In the genomic region with DNA sequence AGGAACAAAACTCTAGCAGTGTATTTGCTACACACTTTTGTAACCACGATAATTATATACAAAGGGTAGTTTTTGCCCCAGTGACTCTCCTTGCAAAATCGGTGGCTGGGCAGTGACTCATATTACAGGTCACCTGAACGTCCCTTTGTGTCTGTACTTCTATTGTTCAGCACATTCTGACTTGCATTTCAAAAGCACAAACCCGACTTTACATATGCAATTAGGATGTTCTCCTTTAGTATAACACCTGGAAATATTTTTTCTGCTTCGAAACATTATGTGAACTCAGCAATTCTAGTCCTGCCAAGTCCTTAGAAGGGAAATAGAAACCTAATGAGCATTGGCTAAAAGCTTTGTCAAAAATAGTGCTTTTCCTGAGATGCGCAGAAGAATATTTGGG, we compare ENCODE assay signal across 13 cellular contexts. TPM values are rescaled to one million over a fixed set of nuclear protein-coding genes. Genes with fewer than 3 reads are reported as not detected.
DNase-seq lines count a peak whose midpoint lies in the region; FAIRE-seq lines count a peak whose summit lies in the region.
"Had no signal": no experiment of that assay in that cellular context is flagged by ENCODE, and none has a peak within 500 bp of the region (broad histone marks: within the 10 kb centered on the region; RNA-seq: fewer than 3 reads in every experiment).

No MANE protein-coding gene starts in this region.

- FAIRE-seq in GM19239 (lab: Jason Lieb, UNC), result no peak
- FAIRE-seq: GM12878 had no signal

- DNase-seq in H4 (ENCODE audit: low spot score), result peak; percentile 66
- DNase-seq in NCI-H1105 (lab: John Stamatoyannopoulos, UW), result peak; percentile 40
- DNase-seq in SW480 (ENCODE audit: low spot score), result peak; percentile 91
- peak; percentile 35 for DNase-seq in left kidney (ENCODE audit: low read depth, low spot score)
- no peak for DNase-seq in AG08395 (ENCODE audit: low spot score)
- no peak for DNase-seq in stimulated activated CD4-positive, alpha-beta T cell treated with anti-CD3 and anti-CD28 coated beads, Interleukin-12 subunit alpha, Interleukin-12 subunit beta, amount 100 ng/mL, for 4 hours
- DNase-seq in GM19239 (ENCODE audit: insufficient read length, low spot score), result no peak
- DNase-seq: activated CD4-positive, alpha-beta memory T cell treated with anti-CD3 and anti-CD28 coated beads for 36 hours; left ventricle myocardium inferior; naive B cell; NCI-H1436 treated with DMSO at 0.1 percent for 48 hours had no signal

RNA-seq across cellular contexts. Expression of gene PRR15, which starts 6.0 kb away (rescaled TPM):
- 0.58 and 1.2 TPM in 2 replicates for total RNA-seq in H4 (2014; rRNA removed; shearing (Covaris generic))
- total RNA-seq: activated CD4-positive, alpha-beta memory T cell treated with anti-CD3 and anti-CD28 coated beads for 36 hours; activated T-helper 1 cell treated with anti-CD3 and anti-CD28 coated beads, Interleukin-12 subunit alpha, Interleukin-12 subunit beta, Interleukin-2, Interleukin-4 antibody, amounts not matched to agents 30 ng/mL and 10 ng/mL and 1 ng/mL, durations not matched to agents 14 hours and 24 hours and 36 hours; GM12878; left ventricle myocardium inferior had no signal

Comparison
In these comparisons a context has a peak if more than half of its experiments do, and no peak if none do; other contexts are left out.
1. DNase-seq: peak in H4 (single experiment), NCI-H1105 (single experiment), SW480 (single experiment) and left kidney (single experiment); none in AG08395 (single experiment), stimulated activated CD4-positive, alpha-beta T cell treated with anti-CD3 and anti-CD28 coated beads, Interleukin-12 subunit alpha, Interleukin-12 subunit beta, amount 100 ng/mL, for 4 hours (single experiment) and GM19239 (single experiment).